In the genomic region with DNA sequence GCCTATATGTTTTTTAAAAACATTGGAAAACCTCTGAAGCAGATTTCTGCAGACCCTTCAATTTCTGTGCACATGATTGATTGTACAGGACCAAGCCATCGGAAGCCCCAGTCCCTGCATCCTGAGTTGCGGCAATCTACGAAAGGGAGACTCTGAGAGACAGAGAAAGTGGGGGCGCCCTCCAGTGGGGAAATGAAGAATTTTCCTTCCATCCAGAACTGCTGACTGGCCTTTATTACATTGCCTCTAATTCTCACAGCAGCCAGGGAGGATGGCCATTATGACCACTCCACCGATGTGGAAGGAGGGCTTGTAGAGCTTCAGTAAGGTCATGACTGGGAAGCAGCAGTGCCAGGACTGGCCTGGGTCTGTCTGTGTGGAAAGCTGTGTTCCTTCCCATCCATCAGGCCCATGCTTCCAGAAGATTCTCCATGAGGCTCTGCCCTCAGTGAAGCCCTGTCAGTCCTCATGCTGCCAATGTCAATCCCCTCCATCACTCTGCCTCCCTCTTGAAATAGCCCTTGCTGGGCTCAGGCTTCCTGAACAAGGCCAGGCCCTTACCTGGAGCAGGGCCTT, we compare ENCODE assay signal across 8 cellular contexts. TPM values are rescaled to one million over a fixed set of nuclear protein-coding genes. Genes with fewer than 3 reads are reported as not detected.
DNase-seq lines count a peak whose midpoint lies in the region; ATAC-seq and TF ChIP-seq lines count a peak whose summit lies in the region.

No MANE protein-coding gene starts in this region.

- no peaks in the 10 kb centered on the region for H3K79me2 ChIP-seq in DOHH2 (ENCODE audit: control insufficient read depth, low read length)

- TF ChIP-seq CTCF in DOHH2 (IDR thresholded peaks at IDR 0.05; ENCODE audit: low read depth, low read length, poor library complexity, severe bottlenecking) = peak; percentile 88

- no peak overlapping the region for H3K4me3 Mint-ChIP-seq in activated CD8-positive, alpha-beta memory T cell treated with anti-CD3 and anti-CD28 coated beads, Interleukin-2, amount 10 ng/mL, durations not matched to agents 7 days and 5 days
- H3K4me3 Mint-ChIP-seq in naive B cell = no peak overlapping the region
- H3K4me3 Mint-ChIP-seq in stimulated activated naive CD8-positive, alpha-beta T cell treated with anti-CD3 and anti-CD28 coated beads, Interleukin-15, amount 100 ng/mL, for 72 hours = no peak overlapping the region

- peaks cover 26% of the 10 kb centered on the region for H3K27me3 ChIP-seq in DOHH2 (ENCODE audit: control insufficient read depth, low read length)

- no peaks in the 10 kb centered on the region for H3K4me1 ChIP-seq in DOHH2 (ENCODE audit: control insufficient read depth, low read length)

- no peak overlapping the region for H3K27ac Mint-ChIP-seq in activated CD8-positive, alpha-beta memory T cell treated with anti-CD3 and anti-CD28 coated beads, Interleukin-2, amount 10 ng/mL, durations not matched to agents 7 days and 5 days
- H3K27ac Mint-ChIP-seq in naive B cell = no peak overlapping the region
- H3K27ac Mint-ChIP-seq in stimulated activated naive CD8-positive, alpha-beta T cell treated with anti-CD3 and anti-CD28 coated beads, Interleukin-15, amount 100 ng/mL, for 72 hours = no peak overlapping the region

- no peaks in the 10 kb centered on the region for H3K36me3 ChIP-seq in DOHH2 (ENCODE audit: control insufficient read depth, low read length)

- H3K9me3 Mint-ChIP-seq in activated CD8-positive, alpha-beta memory T cell treated with anti-CD3 and anti-CD28 coated beads, Interleukin-2, amount 10 ng/mL, durations not matched to agents 7 days and 5 days (ENCODE audit: low read depth) = no peaks in the 10 kb centered on the region
- no peaks in the 10 kb centered on the region for H3K9me3 Mint-ChIP-seq in naive B cell
- H3K9me3 Mint-ChIP-seq in stimulated activated naive CD8-positive, alpha-beta T cell treated with anti-CD3 and anti-CD28 coated beads, Interleukin-15, amount 100 ng/mL, for 72 hours = no peaks in the 10 kb centered on the region

- DNase-seq in NOMO-1 (lab: John Stamatoyannopoulos, UW; ENCODE audit: unreplicated experiment in 2 of 2) (peak; percentile 33 to 69), epidermal melanocyte (ENCODE audit: insufficient read length, low spot score) (peak; percentile 30), naive B cell (peak; percentile 41)
- DNase-seq in activated CD8-positive, alpha-beta memory T cell treated with anti-CD3 and anti-CD28 coated beads, Interleukin-2, amount 10 ng/mL, durations not matched to agents 7 days and 5 days = peak; percentile 77
- DNase-seq in stimulated activated naive CD8-positive, alpha-beta T cell treated with anti-CD3 and anti-CD28 coated beads, Interleukin-15, amount 100 ng/mL, for 72 hours = peak; percentile 58 to 72

- H3K9me3 ChIP-seq in DOHH2 (ENCODE audit: control insufficient read depth, insufficient read depth, low read length) = no peaks in the 10 kb centered on the region

- ATAC-seq in HG03175 (IDR thresholded peaks at IDR 0.05; ENCODE audit: unreplicated experiment) = peak; percentile 70
- peak; percentile 78 for ATAC-seq in activated CD8-positive, alpha-beta memory T cell treated with anti-CD3 and anti-CD28 coated beads, Interleukin-2, amount 10 ng/mL, durations not matched to agents 7 days and 5 days
- peak; percentile 56 to 71 for ATAC-seq in naive B cell (ENCODE audit: low read depth in 2 of 2)
- ATAC-seq in stimulated activated naive CD8-positive, alpha-beta T cell treated with anti-CD3 and anti-CD28 coated beads, Interleukin-15, amount 100 ng/mL, for 72 hours = peak; percentile 89
- ATAC-seq in GM18870 (IDR thresholded peaks at IDR 0.05; ENCODE audit: unreplicated experiment) = no peak

- H3K27ac ChIP-seq in DOHH2 (ENCODE audit: low read depth, low read length) = no peak overlapping the region

- CTCF ChIA-PET in activated CD8-positive, alpha-beta memory T cell treated with anti-CD3 and anti-CD28 coated beads, Interleukin-2, amount 10 ng/mL, durations not matched to agents 7 days and 5 days (lab: Charles Lee) = interaction anchor here (0.9 to 1.8 kb wide), 4 partner anchors 9 to 193 kb away, joined by 3 to 5 read pairs (median 3); no protein-coding TSS in a partner anchor

- peaks cover 70% of the 10 kb centered on the region for H3K27me3 Mint-ChIP-seq in activated CD8-positive, alpha-beta memory T cell treated with anti-CD3 and anti-CD28 coated beads, Interleukin-2, amount 10 ng/mL, durations not matched to agents 7 days and 5 days
- H3K27me3 Mint-ChIP-seq in naive B cell = peaks cover 59 to 88% (median 69%) of the 10 kb centered on the region in 3 donors
- H3K27me3 Mint-ChIP-seq in stimulated activated naive CD8-positive, alpha-beta T cell treated with anti-CD3 and anti-CD28 coated beads, Interleukin-15, amount 100 ng/mL, for 72 hours = peaks cover 46% of the 10 kb centered on the region

- no peaks in the 10 kb centered on the region for H3K9me2 ChIP-seq in DOHH2 (replicated peaks; ENCODE audit: control insufficient read depth, low read length)

- H3F3A ChIP-seq in DOHH2 (ENCODE audit: control insufficient read depth, insufficient read depth) = no peaks in the 10 kb centered on the region

- H4K20me1 ChIP-seq in DOHH2 (ENCODE audit: control insufficient read depth, insufficient read depth, low read depth, low read length) = no peaks in the 10 kb centered on the region

- no peaks in the 10 kb centered on the region for H3K36me3 Mint-ChIP-seq in activated CD8-positive, alpha-beta memory T cell treated with anti-CD3 and anti-CD28 coated beads, Interleukin-2, amount 10 ng/mL, durations not matched to agents 7 days and 5 days
- H3K36me3 Mint-ChIP-seq in naive B cell = no peaks in the 10 kb centered on the region

- no peak overlapping the region for H3K4me2 ChIP-seq in DOHH2 (ENCODE audit: low read length)

- H3K4me1 Mint-ChIP-seq in activated CD8-positive, alpha-beta memory T cell treated with anti-CD3 and anti-CD28 coated beads, Interleukin-2, amount 10 ng/mL, durations not matched to agents 7 days and 5 days = no peaks in the 10 kb centered on the region
- H3K4me1 Mint-ChIP-seq in naive B cell = no peaks in the 10 kb centered on the region
- H3K4me1 Mint-ChIP-seq in stimulated activated naive CD8-positive, alpha-beta T cell treated with anti-CD3 and anti-CD28 coated beads, Interleukin-15, amount 100 ng/mL, for 72 hours = no peaks in the 10 kb centered on the region

- no peak overlapping the region for H3K4me3 ChIP-seq in DOHH2 (ENCODE audit: low read length)

RNA-seq across cellular contexts. Expression of gene RESP18, which starts 20.0 kb away (rescaled TPM):
- total RNA-seq in activated CD8-positive, alpha-beta memory T cell treated with anti-CD3 and anti-CD28 coated beads, Interleukin-2, amount 10 ng/mL, durations not matched to agents 7 days and 5 days = not detected
- not detected for polyA plus RNA-seq in naive B cell (ENCODE audit: low read depth in 6 of 6)

RNA-seq across cellular contexts. Expression of gene DNPEP, which starts 35.2 kb away (rescaled TPM):
- 10 to 100 TPM; 60.3 to 64.8 TPM for total RNA-seq in activated CD8-positive, alpha-beta memory T cell treated with anti-CD3 and anti-CD28 coated beads, Interleukin-2, amount 10 ng/mL, durations not matched to agents 7 days and 5 days
- 10 to 100 TPM; 49.4 to 78.6 (median 56.3) TPM for polyA plus RNA-seq in naive B cell (ENCODE audit: low read depth in 6 of 6)

RNA-seq across cellular contexts. Expression of gene PTPRN, which starts 43.3 kb away (rescaled TPM):
- under 1 TPM in 1 of 2 experiments, not detected in 1; 0.28 TPM for total RNA-seq in activated CD8-positive, alpha-beta memory T cell treated with anti-CD3 and anti-CD28 coated beads, Interleukin-2, amount 10 ng/mL, durations not matched to agents 7 days and 5 days
- under 1 TPM in 4 of 6 donors, not detected in 2; 0.29 to 0.80 (median 0.59) TPM for polyA plus RNA-seq in naive B cell (ENCODE audit: low read depth in 6 of 6)
